In the genomic region with DNA sequence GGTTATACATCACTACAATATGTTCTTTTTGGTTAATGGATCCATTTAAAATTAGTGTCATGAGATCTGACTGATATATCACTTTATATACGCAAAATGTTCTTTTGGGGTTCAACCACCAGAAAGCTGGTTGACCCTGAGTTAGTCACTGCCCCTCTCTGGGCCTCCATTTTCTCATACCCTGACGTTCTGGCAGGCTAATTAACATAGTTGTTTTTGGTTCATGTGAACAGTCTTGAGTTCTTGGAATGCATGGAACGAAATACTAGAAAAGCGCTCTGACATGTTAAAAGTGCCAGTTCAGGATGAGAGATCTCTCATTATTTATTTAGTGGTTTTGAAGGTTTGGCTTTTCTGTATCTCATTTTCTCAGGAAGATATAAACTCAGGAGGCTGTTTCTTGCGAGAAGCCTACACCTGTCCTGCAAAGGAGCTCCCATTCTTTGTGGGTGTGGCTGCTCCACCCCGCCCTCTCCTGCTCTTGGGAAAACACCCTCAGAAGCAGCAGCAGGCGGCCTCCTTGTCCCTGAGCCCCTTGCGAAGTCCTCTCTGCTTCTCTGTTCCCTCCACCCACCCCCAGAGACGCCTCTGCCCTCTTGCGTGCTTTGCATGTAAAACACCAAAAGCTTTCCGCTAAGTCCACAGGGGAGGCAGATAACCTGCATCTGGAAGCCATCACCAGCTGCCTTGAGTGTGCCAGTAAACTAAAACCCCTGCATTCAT, we compare ENCODE assay signal across 1 cellular context.
TF ChIP-seq lines count a peak whose summit lies in the region.

No MANE protein-coding gene starts in this region.

TF ChIP-seq in H1, 55 proteins besides CTCF, POLR2A, EP300 and RAD21:
- TF ChIP-seq CHD2 (IDR thresholded peaks at IDR 0.05; ENCODE audit: low read length) = no peak
- 0 out of 2 replicates have a peak, but pooled peaks have one; percentile 35 for TF ChIP-seq YY1 (IDR thresholded peaks at IDR 0.05; ENCODE audit: low read depth, low read length)
- TF ChIP-seq KDM1A (IDR thresholded peaks at IDR 0.05; ENCODE audit: borderline replicate concordance, low read length) = peak; percentile 52; the same call in 1 of the 2 replicates
TF ChIP-seq in H1: peak in this region for 2.
